ENCODE assay signal across 23 cellular contexts in genomic region chr7:30926323-30926722, GRCh38. TPM values are rescaled to one million over a fixed set of nuclear protein-coding genes. Genes with fewer than 3 reads are reported as not detected.
DNase-seq lines count a peak whose midpoint lies in the region; FAIRE-seq and TF ChIP-seq lines count a peak whose summit lies in the region.
"Had no signal": no experiment of that assay in that cellular context is flagged by ENCODE, and none has a peak within 500 bp of the region (broad histone marks: within the 10 kb centered on the region; RNA-seq: fewer than 3 reads in every experiment).

No MANE protein-coding gene starts in this region.

- no peak overlapping the region for H3K27ac Mint-ChIP-seq in chondrocyte (ENCODE audit: unreplicated experiment)
- no peak overlapping the region for H3K27ac Mint-ChIP-seq in osteocyte (ENCODE audit: unreplicated experiment)
- H3K27ac Mint-ChIP-seq: activated T-helper 1 cell treated with anti-CD3 and anti-CD28 coated beads, Interleukin-12 subunit alpha, Interleukin-12 subunit beta, Interleukin-2, Interleukin-4 antibody, amounts not matched to agents 30 ng/mL and 10 ng/mL and 1 ng/mL, durations not matched to agents 14 hours and 24 hours and 36 hours had no signal

- no peak for FAIRE-seq in GM12891 (lab: Jason Lieb, UNC)
- FAIRE-seq: D721Med, endometrium, H1 had no signal

- H3K9me3 Mint-ChIP-seq in chondrocyte (ENCODE audit: low read depth) (peaks cover 7% of the 10 kb centered on the region), osteocyte (ENCODE audit: unreplicated experiment) (peaks cover 8% of the 10 kb centered on the region)
- H3K9me3 Mint-ChIP-seq: activated T-helper 1 cell treated with anti-CD3 and anti-CD28 coated beads, Interleukin-12 subunit alpha, Interleukin-12 subunit beta, Interleukin-2, Interleukin-4 antibody, amounts not matched to agents 30 ng/mL and 10 ng/mL and 1 ng/mL, durations not matched to agents 14 hours and 24 hours and 36 hours; central memory CD8-positive, alpha-beta T cell had no signal

- no peak overlapping the region for H3K4me3 Mint-ChIP-seq in chondrocyte (ENCODE audit: unreplicated experiment)
- H3K4me3 Mint-ChIP-seq in osteocyte (ENCODE audit: unreplicated experiment) = no peak overlapping the region
- H3K4me3 Mint-ChIP-seq: activated T-helper 1 cell treated with anti-CD3 and anti-CD28 coated beads, Interleukin-12 subunit alpha, Interleukin-12 subunit beta, Interleukin-2, Interleukin-4 antibody, amounts not matched to agents 30 ng/mL and 10 ng/mL and 1 ng/mL, durations not matched to agents 14 hours and 24 hours and 36 hours; central memory CD8-positive, alpha-beta T cell had no signal

- DNase-seq in D341Med (ENCODE audit: low spot score) (peak; percentile 35), GM12891 (ENCODE audit: insufficient read length, low spot score) (peak; percentile 1), chondrocyte (ENCODE audit: low spot score) (peak; percentile 35), osteocyte (ENCODE audit: extremely low spot score, unreplicated experiment) (peak; percentile 49), HuH-7.5 (ENCODE audit: low spot score) (no peak)
- no peak for DNase-seq in stimulated activated CD4-positive, alpha-beta T cell treated with anti-CD3 and anti-CD28 coated beads, Interleukin-15, amount 100 ng/mL, for 24 hours
- no peak for DNase-seq in stimulated activated CD4-positive, alpha-beta T cell treated with anti-CD3 and anti-CD28 coated beads, Interleukin-12 subunit alpha, Interleukin-12 subunit beta, amount 100 ng/mL, for 4 hours
- DNase-seq: activated CD4-positive, alpha-beta T cell treated with anti-CD3 and anti-CD28 coated beads, Interleukin-2, amount 50 U/mL, for 4 hours; amniotic stem cell; hypothalamus; Karpas-422; NCI-H1092 treated with DMSO at 0.1 percent for 48 hours; nucleus accumbens; stimulated activated CD4-positive, alpha-beta T cell treated with anti-CD3 and anti-CD28 coated beads, Interleukin-4, amount 100 ng/mL, for 4 hours had no signal

- H3K27me3 Mint-ChIP-seq in chondrocyte (ENCODE audit: low read depth) = no peaks in the 10 kb centered on the region
- peaks cover 14% of the 10 kb centered on the region for H3K27me3 Mint-ChIP-seq in osteocyte (ENCODE audit: unreplicated experiment)

- peaks cover 18% of the 10 kb centered on the region for H3K4me1 Mint-ChIP-seq in chondrocyte (ENCODE audit: low read depth)
- peaks cover 2% of the 10 kb centered on the region for H3K4me1 Mint-ChIP-seq in osteocyte (ENCODE audit: unreplicated experiment)
- H3K4me1 Mint-ChIP-seq: central memory CD8-positive, alpha-beta T cell had no signal

- TF ChIP-seq POLR2A in GM12891 (IDR thresholded peaks at IDR 0.05; ENCODE audit: low read depth, low read length) = no peak

- no peak for TF ChIP-seq CTCF in chondrocyte (IDR thresholded peaks at IDR 0.05)
- no peak for TF ChIP-seq CTCF in osteocyte (IDR thresholded peaks at IDR 0.05)

- peaks cover 1% of the 10 kb centered on the region for H3K36me3 Mint-ChIP-seq in chondrocyte (ENCODE audit: low read depth)
- H3K36me3 Mint-ChIP-seq in osteocyte (ENCODE audit: unreplicated experiment) = no peaks in the 10 kb centered on the region

TF ChIP-seq in GM12891, 5 proteins besides CTCF, POLR2A, EP300 and RAD21:
- no peak for TF ChIP-seq SPI1 (IDR thresholded peaks at IDR 0.05; ENCODE audit: low read depth, low read length)
- TF ChIP-seq POU2F2 (IDR thresholded peaks at IDR 0.05; ENCODE audit: low read depth, low read length) = no peak

RNA-seq across cellular contexts. Expression of gene AQP1, which starts 14.7 kb away (rescaled TPM):
- 0.09 TPM for polyA plus RNA-seq in GM12891 (2012; ENCODE audit: low read depth, missing spikeins)
- 3.9 to 18.6 TPM (median 18.0 TPM) in 3 replicates for total RNA-seq in chondrocyte
- 6.0 and 6.7 TPM in 2 replicates for total RNA-seq in osteocyte

RNA-seq across cellular contexts. Expression of gene GHRHR, which starts 37.4 kb away (rescaled TPM):
- polyA plus RNA-seq in GM12891 (2012; ENCODE audit: low read depth, missing spikeins) = not detected
- total RNA-seq in chondrocyte (not detected in 3 replicates), osteocyte (not detected in 2 replicates)
- total RNA-seq: activated T-helper 1 cell treated with anti-CD3 and anti-CD28 coated beads, Interleukin-12 subunit alpha, Interleukin-12 subunit beta, Interleukin-2, Interleukin-4 antibody, amounts not matched to agents 30 ng/mL and 10 ng/mL and 1 ng/mL, durations not matched to agents 14 hours and 24 hours and 36 hours; kidney epithelial cell; SJSA1; skeletal muscle tissue had no signal
- polyA plus RNA-seq: BJ had no signal

Comparison
In these comparisons a context has a peak if more than half of its experiments do, and no peak if none do; other contexts are left out.
1. DNase-seq: peak in D341Med (single experiment), GM12891 (single experiment), chondrocyte (single experiment) and osteocyte (single experiment); none in HuH-7.5 (single experiment), stimulated activated CD4-positive, alpha-beta T cell treated with anti-CD3 and anti-CD28 coated beads, Interleukin-15, amount 100 ng/mL, for 24 hours (single experiment) and stimulated activated CD4-positive, alpha-beta T cell treated with anti-CD3 and anti-CD28 coated beads, Interleukin-12 subunit alpha, Interleukin-12 subunit beta, amount 100 ng/mL, for 4 hours (single experiment).